7 cellular contexts compared by ENCODE assay signal in genomic region chr17:81057079-81057730, GRCh38. TPM values are rescaled to one million over a fixed set of nuclear protein-coding genes. Genes with fewer than 3 reads are reported as not detected.
DNase-seq lines count a peak whose midpoint lies in the region; TF ChIP-seq lines count a peak whose summit lies in the region.

No MANE protein-coding gene starts in this region.

- no peak for TF ChIP-seq CTCF in chondrocyte (IDR thresholded peaks at IDR 0.05)
- no peak for TF ChIP-seq CTCF in GM20000 (IDR thresholded peaks at IDR 0.05; ENCODE audit: extremely low read depth, missing control alignments)

- H3K4me3 Mint-ChIP-seq in chondrocyte (ENCODE audit: unreplicated experiment) = no peak overlapping the region

- H3K9me3 Mint-ChIP-seq in chondrocyte (ENCODE audit: low read depth) = no peaks in the 10 kb centered on the region

- 90% methylated on average over 14 of the region's 14 CpGs for WGBS in thymus

- no peaks in the 10 kb centered on the region for H3K27me3 Mint-ChIP-seq in chondrocyte (ENCODE audit: low read depth)

- peak; percentile 72 for DNase-seq in LoVo (ENCODE audit: low spot score)
- DNase-seq in chondrocyte (ENCODE audit: low spot score) = no peak
- DNase-seq in left kidney (ENCODE audit: low read depth, low spot score) = peak; percentile 78
- DNase-seq in stimulated activated CD4-positive, alpha-beta T cell treated with anti-CD3 and anti-CD28 coated beads, Interleukin-15, amount 100 ng/mL, for 24 hours = no peak
- DNase-seq in GM20000 (ENCODE audit: low spot score) = no peak
- no peak for DNase-seq in NOMO-1 treated with DMSO at 0.1 percent for 48 hours (lab: John Stamatoyannopoulos, UW; ENCODE audit: unreplicated experiment)

- peaks cover 34% of the 10 kb centered on the region for H3K4me1 Mint-ChIP-seq in chondrocyte (ENCODE audit: low read depth)

- H3K4me1 ChIP-seq in thymus (ENCODE audit: control insufficient read depth, insufficient read depth, low read length) = no peaks in the 10 kb centered on the region

- H3K4me3 ChIP-seq in thymus (ENCODE audit: low read length) = no peak overlapping the region

- peaks cover 4% of the 10 kb centered on the region for H3K36me3 Mint-ChIP-seq in chondrocyte (ENCODE audit: low read depth)

- peak overlapping the region; percentile 89 for H3K27ac Mint-ChIP-seq in chondrocyte (ENCODE audit: unreplicated experiment)

- H3K36me3 ChIP-seq in thymus (ENCODE audit: control insufficient read depth, insufficient read depth) = peaks cover 3% of the 10 kb centered on the region

- no peaks in the 10 kb centered on the region for H3K9me3 ChIP-seq in thymus (ENCODE audit: control insufficient read depth)

- no peaks in the 10 kb centered on the region for H3K27me3 ChIP-seq in thymus (ENCODE audit: control insufficient read depth, insufficient read depth)

- H3K27ac ChIP-seq in thymus (ENCODE audit: low read depth) = peak overlapping the region; percentile 32

RNA-seq across cellular contexts. Expression of gene BAIAP2, which starts 22.3 kb away (rescaled TPM):
- 28.9 to 43.6 TPM (median 29.5 TPM) in 3 replicates for total RNA-seq in chondrocyte
- 23.1 TPM for polyA plus RNA-seq in thymus

Comparison
In these comparisons a context has a peak if more than half of its experiments do, and no peak if none do; other contexts are left out.
1. DNase-seq: peak in LoVo (single experiment) and left kidney (single experiment); none in chondrocyte (single experiment), stimulated activated CD4-positive, alpha-beta T cell treated with anti-CD3 and anti-CD28 coated beads, Interleukin-15, amount 100 ng/mL, for 24 hours (single experiment), GM20000 (single experiment) and NOMO-1 treated with DMSO at 0.1 percent for 48 hours (single experiment).